In genomic region chr4:140497428-140497775, GRCh38 we compare ENCODE assay signal across 13 cellular contexts. TPM values are rescaled to one million over a fixed set of nuclear protein-coding genes. Genes with fewer than 3 reads are reported as not detected.
DNase-seq lines count a peak whose midpoint lies in the region; ATAC-seq, FAIRE-seq and TF ChIP-seq lines count a peak whose summit lies in the region.
"Had no signal": no experiment of that assay in that cellular context is flagged by ENCODE, and none has a peak within 500 bp of the region (broad histone marks: within the 10 kb centered on the region; RNA-seq: fewer than 3 reads in every experiment).

No MANE protein-coding gene starts in this region.

- ATAC-seq in natural killer cell (no peak), HG03565 (IDR thresholded peaks at IDR 0.05; ENCODE audit: unreplicated experiment) (no peak), HG03521 (IDR thresholded peaks at IDR 0.05; ENCODE audit: unreplicated experiment) (no peak)
- ATAC-seq: activated CD8-positive, alpha-beta memory T cell treated with anti-CD3 and anti-CD28 coated beads, Interleukin-2, amount 10 ng/mL, durations not matched to agents 7 days and 5 days had no signal

- no peak for TF ChIP-seq RAD21 in H1 (IDR thresholded peaks at IDR 0.05 in 1 of 2, conservative IDR thresholded peaks at IDR 0.05 in 1 of 2; ENCODE audit: low read depth in 2 of 2, low read length in 2 of 2)

- H3K4me2 ChIP-seq in H1 (ENCODE audit: insufficient read depth in 1 of 2, low read depth in 2 of 2, low read length in 2 of 2), result peak overlapping the region; percentile 63 to 76

- WGBS in H1 (ENCODE audit: extremely low coverage in 1 of 2, insufficient coverage in 1 of 2, insufficient read length in 1 of 2, insufficient replicate concordance in 2 of 2, low coverage in 1 of 2, low lambda C conversion rate in 2 of 2, missing lambda C conversion rate in 1 of 2), 2 experiments, result 21% methylated on average over 11 of the region's 11 CpGs; no CpG with 5 or more reads in 1 of the 2 experiments

- no peaks in the 10 kb centered on the region for H3K79me1 ChIP-seq in H1 (ENCODE audit: low read depth, low read length)

- POLR2A ChIA-PET in H1 (lab: Charles Lee; ENCODE audit: partially characterized antibody), result interaction anchor here (2.0 kb wide), 1 partner anchor 70 kb away, joined by 5 read pairs; the partner anchor contains the start of gene CLGN

- H3K4me1 ChIP-seq in HUES6 (ENCODE audit: control insufficient read depth, insufficient read depth, low read length), result 0 out of 2 replicates have a peak, but pooled peaks cover 3% of the 10 kb centered on the region
- H3K4me1 ChIP-seq in H1 (replicated peaks in 1 of 4; ENCODE audit: control insufficient read depth in 3 of 4, insufficient read depth in 4 of 4, low read length in 3 of 4), result peaks cover 0 to 4% (median 1%) of the 10 kb centered on the region in 4 experiments; a peak in 4 of 7 replicates

- H3K4me3 Mint-ChIP-seq in CD14-positive monocyte (peak overlapping the region; percentile 38 to 90), natural killer cell (peak overlapping the region; percentile 41)
- H3K4me3 Mint-ChIP-seq: activated CD8-positive, alpha-beta memory T cell treated with anti-CD3 and anti-CD28 coated beads, Interleukin-2, amount 10 ng/mL, durations not matched to agents 7 days and 5 days had no signal

- DNase-seq in CD14-positive monocyte (ENCODE audit: low spot score), result no peak
- no peak for DNase-seq in H1 (ENCODE audit: low read depth in 1 of 2, low spot score in 2 of 2)
- no peak for DNase-seq in natural killer cell
- DNase-seq in mesenteric fat pad (ENCODE audit: low spot score), result no peak
- DNase-seq in GM12891 (ENCODE audit: insufficient read length, low spot score), result no peak
- DNase-seq: activated CD8-positive, alpha-beta memory T cell treated with anti-CD3 and anti-CD28 coated beads, Interleukin-2, amount 10 ng/mL, durations not matched to agents 7 days and 5 days; NCI-H187 treated with DMSO at 0.1 percent for 48 hours; stimulated activated CD4-positive, alpha-beta T cell treated with anti-CD3 and anti-CD28 coated beads, Interleukin-1b, Interleukin-23, amount 100 ng/mL, for 48 hours had no signal

- peak overlapping the region; percentile 48 for H3K4me3 ChIP-seq in HUES6 (ENCODE audit: low read depth, low read length)
- peak overlapping the region; percentile 45 to 67 (median 58) for H3K4me3 ChIP-seq in H1 (ENCODE audit: extremely low read depth in 1 of 4, insufficient read depth in 2 of 4, low read depth in 3 of 4, low read length in 4 of 4)

- H3K4ac ChIP-seq in H1 (replicated peaks; ENCODE audit: insufficient read length, low read depth, low read length), result no peak overlapping the region

- CTCF ChIA-PET in H1 (lab: Charles Lee; ENCODE audit: partially characterized antibody), result no interaction called here

- H3K27me3 Mint-ChIP-seq in CD14-positive monocyte (ENCODE audit: low read depth in 3 of 3), result peaks cover 41 to 67% (median 44%) of the 10 kb centered on the region in 3 donors
- H3K27me3 Mint-ChIP-seq in natural killer cell (ENCODE audit: low read depth in 2 of 2), result peaks cover 45 to 64% of the 10 kb centered on the region in 2 donors

- H3K18ac ChIP-seq in H1 (ENCODE audit: extremely low read depth, low read length), result peak overlapping the region; percentile 60

- H4K8ac ChIP-seq in H1 (ENCODE audit: extremely low read depth, insufficient read depth, low read length), result peak overlapping the region; percentile 81; the same call in 1 of the 2 replicates

- H3K27ac Mint-ChIP-seq in CD14-positive monocyte (peak overlapping the region in 1 of 7 donors; percentile 2), natural killer cell (no peak overlapping the region)
- H3K27ac Mint-ChIP-seq: activated CD8-positive, alpha-beta memory T cell treated with anti-CD3 and anti-CD28 coated beads, Interleukin-2, amount 10 ng/mL, durations not matched to agents 7 days and 5 days; IgD-negative memory B cell had no signal

- TF ChIP-seq CTCF in CD14-positive monocyte (IDR thresholded peaks at IDR 0.05) (no peak), H1 (IDR thresholded peaks at IDR 0.05; ENCODE audit: control extremely low read depth in 1 of 3, insufficient read depth in 1 of 3, low read depth in 1 of 3, low read length in 3 of 3) (no peak), natural killer cell (IDR thresholded peaks at IDR 0.05) (no peak)

- FAIRE-seq in H1 (lab: Jason Lieb, UNC) (no peak), GM12891 (lab: Jason Lieb, UNC) (no peak)

- no peaks in the 10 kb centered on the region for H3K9me3 ChIP-seq in HUES6 (ENCODE audit: control insufficient read depth, insufficient read depth, low read depth, low read length)
- H3K9me3 ChIP-seq in H1 (ENCODE audit: insufficient read depth in 2 of 2, low read depth in 1 of 2, low read length in 1 of 2), result no peaks in the 10 kb centered on the region

- intact Hi-C loops in CD14-positive monocyte (cut with micrococcal nuclease) (no loop called here), natural killer cell (cut with micrococcal nuclease) (no loop called here)

- H3K4me1 Mint-ChIP-seq in CD14-positive monocyte, result peaks cover 7% of the 10 kb centered on the region
- no peaks in the 10 kb centered on the region for H3K4me1 Mint-ChIP-seq in natural killer cell

- H2BK15ac ChIP-seq in H1 (ENCODE audit: low read length), result peak overlapping the region; percentile 95; the same call in 1 of the 2 replicates

- H2BK120ac ChIP-seq in H1 (replicated peaks; ENCODE audit: low read depth, low read length), result no peak overlapping the region

- no peaks in the 10 kb centered on the region for H4K20me1 ChIP-seq in H1 (replicated peaks in 1 of 2; ENCODE audit: control insufficient read depth in 1 of 2, insufficient read depth in 2 of 2, low read length in 2 of 2)

- H2BK12ac ChIP-seq in H1 (ENCODE audit: low read depth, low read length), result peak overlapping the region; percentile 80; the same call in 1 of the 2 replicates

- H3K27me3 ChIP-seq in HUES6 (ENCODE audit: control insufficient read depth, insufficient read depth, low read length) (peaks cover 68% of the 10 kb centered on the region), H1 (replicated peaks in 1 of 4; ENCODE audit: control insufficient read depth in 3 of 4, extremely low read depth in 1 of 4, insufficient read depth in 3 of 4, low read length in 3 of 4) (peaks cover 19 to 39% (median 31%) of the 10 kb centered on the region in 4 experiments)

- no peak for TF ChIP-seq POLR2A in H1 (IDR thresholded peaks at IDR 0.05; ENCODE audit: control extremely low read depth in 1 of 2, low read depth in 2 of 2, low read length in 2 of 2)
- no peak for TF ChIP-seq POLR2A in GM12891 (IDR thresholded peaks at IDR 0.05; ENCODE audit: low read depth, low read length)

- no peak overlapping the region for H2AK5ac ChIP-seq in H1 (ENCODE audit: low read depth, low read length)

- H2AFZ ChIP-seq in H1 (ENCODE audit: low read length), result peak overlapping the region; percentile 99

- H3K36me3 Mint-ChIP-seq in CD14-positive monocyte (peaks cover 0 to 2% of the 10 kb centered on the region in 2 donors), natural killer cell (no peaks in the 10 kb centered on the region)
- H3K36me3 Mint-ChIP-seq: IgD-negative memory B cell had no signal

- H3K27ac ChIP-seq in HUES6 (ENCODE audit: low read depth, low read length) (no peak overlapping the region), H1 (ENCODE audit: low read depth, low read length) (no peak overlapping the region)
- H3K27ac ChIP-seq: C4-2B had no signal

- H3K36me3 ChIP-seq in HUES6 (ENCODE audit: control insufficient read depth, insufficient read depth, low read length) (no peaks in the 10 kb centered on the region), H1 (ENCODE audit: control insufficient read depth in 2 of 4, insufficient read depth in 4 of 4, low read length in 3 of 4) (no peaks in the 10 kb centered on the region)

- H2BK5ac ChIP-seq in H1 (ENCODE audit: low read depth, low read length), result no peak overlapping the region

- H3K56ac ChIP-seq in H1 (replicated peaks; ENCODE audit: insufficient read length, low read depth, low read length), result no peak overlapping the region

- H4K91ac ChIP-seq in H1 (replicated peaks; ENCODE audit: insufficient read length, low read length), result no peak overlapping the region

- H4K5ac ChIP-seq in H1 (ENCODE audit: insufficient read length, low read depth, low read length), result no peak overlapping the region

- no peaks in the 10 kb centered on the region for H3K79me2 ChIP-seq in H1 (ENCODE audit: control insufficient read depth in 1 of 2, insufficient read depth in 2 of 2, low read length in 2 of 2)

- no peak for TF ChIP-seq EP300 in H1 (IDR thresholded peaks at IDR 0.05; ENCODE audit: borderline replicate concordance in 1 of 2, low read depth in 2 of 2, low read length in 2 of 2)

- H3K9me3 Mint-ChIP-seq in CD14-positive monocyte (peaks cover 0 to 6% (median 0%) of the 10 kb centered on the region in 7 donors), natural killer cell (no peaks in the 10 kb centered on the region)
- H3K9me3 Mint-ChIP-seq: IgD-negative memory B cell had no signal

- H2BK20ac ChIP-seq in H1 (ENCODE audit: low read length), result no peak overlapping the region

- peaks cover 8% of the 10 kb centered on the region for H3K23me2 ChIP-seq in H1 (ENCODE audit: low read depth, low read length)

- H3K14ac ChIP-seq in H1 (ENCODE audit: insufficient read length), result no peak overlapping the region

- no peak overlapping the region for H3K23ac ChIP-seq in H1 (ENCODE audit: insufficient read length)

- H3K9ac ChIP-seq in HUES6 (ENCODE audit: low read length), result no peak overlapping the region
- H3K9ac ChIP-seq in H1 (replicated peaks in 1 of 4; ENCODE audit: extremely low read depth in 1 of 4, low read depth in 3 of 4, low read length in 3 of 4), result peak overlapping the region in 3 of 4 experiments; percentile 31 to 55 (median 44); a peak in 4 of 7 replicates

RNA-seq across cellular contexts. Expression of gene MGAT4D, which starts 0.7 kb away (rescaled TPM):
- not detected for polyA plus RNA-seq in CD14-positive monocyte
- not detected in 2 replicates for total RNA-seq in H1 (2021; fragmentation: NEBNext Ultra II Directional; extraction: Animal tissue kit (Norgen Biotek cat#: 25700))
- polyA plus RNA-seq in H1 (2011; rRNA removed), result not detected in 2 replicates
- polyA plus RNA-seq in H1 (2011; cell fraction: cytosol; rRNA removed), result not detected
- not detected for polyA plus RNA-seq in H1 (2011; cell fraction: nucleus; rRNA removed)
- not detected in 4 replicates for polyA plus RNA-seq in H1 (2012, experiment 1 of 2)
- polyA plus RNA-seq in H1 (2012, experiment 2 of 2), result not detected
- not detected for polyA plus RNA-seq in H1 (2013, experiment 1 of 2)
- polyA plus RNA-seq in H1 (2013, experiment 2 of 2), result not detected
- not detected in 2 replicates for polyA minus RNA-seq in H1 (2011; rRNA and poly(A)+ RNA removed)
- polyA minus RNA-seq in H1 (2011; cell fraction: cytosol; rRNA and poly(A)+ RNA removed), result not detected
- polyA minus RNA-seq in H1 (2011; cell fraction: nucleus; rRNA and poly(A)+ RNA removed), result not detected
- total RNA-seq in natural killer cell, result not detected
- total RNA-seq in mesenteric fat pad, result not detected
- polyA plus RNA-seq in GM12891 (2012; ENCODE audit: low read depth, missing spikeins), result not detected
- total RNA-seq: activated CD8-positive, alpha-beta memory T cell treated with anti-CD3 and anti-CD28 coated beads, Interleukin-2, amount 10 ng/mL, durations not matched to agents 7 days and 5 days had no signal
- polyA plus RNA-seq: IgD-negative memory B cell had no signal

RNA-seq across cellular contexts. Expression of gene ELMOD2, which starts 26.6 kb away (rescaled TPM):
- polyA plus RNA-seq in CD14-positive monocyte, result 1 to 10 TPM; 4.9 to 7.6 TPM
- total RNA-seq in H1 (2021; fragmentation: NEBNext Ultra II Directional; extraction: Animal tissue kit (Norgen Biotek cat#: 25700)), result 26.2 and 27.9 TPM in 2 replicates
- polyA plus RNA-seq in H1 (2011; rRNA removed), result 3.4 and 6.6 TPM in 2 replicates
- 7.1 TPM for polyA plus RNA-seq in H1 (2011; cell fraction: cytosol; rRNA removed)
- 3.3 TPM for polyA plus RNA-seq in H1 (2011; cell fraction: nucleus; rRNA removed)
- 7.0 to 14.4 TPM (median 7.9 TPM) in 4 replicates for polyA plus RNA-seq in H1 (2012, experiment 1 of 2)
- 0.79 TPM for polyA plus RNA-seq in H1 (2012, experiment 2 of 2)
- polyA plus RNA-seq in H1 (2013, experiment 1 of 2), result 25.3 TPM
- 27.0 TPM for polyA plus RNA-seq in H1 (2013, experiment 2 of 2)
- 7.6 and 11.8 TPM in 2 replicates for polyA minus RNA-seq in H1 (2011; rRNA and poly(A)+ RNA removed)
- polyA minus RNA-seq in H1 (2011; cell fraction: cytosol; rRNA and poly(A)+ RNA removed), result 16.8 TPM
- polyA minus RNA-seq in H1 (2011; cell fraction: nucleus; rRNA and poly(A)+ RNA removed), result 27.3 TPM
- 10 to 100 TPM; 17.9 to 22.6 (median 18.4) TPM for total RNA-seq in natural killer cell
- total RNA-seq in mesenteric fat pad, result 18.7 TPM
- 3.9 TPM for polyA plus RNA-seq in GM12891 (2012; ENCODE audit: low read depth, missing spikeins)
